1 cellular context compared by ENCODE assay signal in the genomic region with DNA sequence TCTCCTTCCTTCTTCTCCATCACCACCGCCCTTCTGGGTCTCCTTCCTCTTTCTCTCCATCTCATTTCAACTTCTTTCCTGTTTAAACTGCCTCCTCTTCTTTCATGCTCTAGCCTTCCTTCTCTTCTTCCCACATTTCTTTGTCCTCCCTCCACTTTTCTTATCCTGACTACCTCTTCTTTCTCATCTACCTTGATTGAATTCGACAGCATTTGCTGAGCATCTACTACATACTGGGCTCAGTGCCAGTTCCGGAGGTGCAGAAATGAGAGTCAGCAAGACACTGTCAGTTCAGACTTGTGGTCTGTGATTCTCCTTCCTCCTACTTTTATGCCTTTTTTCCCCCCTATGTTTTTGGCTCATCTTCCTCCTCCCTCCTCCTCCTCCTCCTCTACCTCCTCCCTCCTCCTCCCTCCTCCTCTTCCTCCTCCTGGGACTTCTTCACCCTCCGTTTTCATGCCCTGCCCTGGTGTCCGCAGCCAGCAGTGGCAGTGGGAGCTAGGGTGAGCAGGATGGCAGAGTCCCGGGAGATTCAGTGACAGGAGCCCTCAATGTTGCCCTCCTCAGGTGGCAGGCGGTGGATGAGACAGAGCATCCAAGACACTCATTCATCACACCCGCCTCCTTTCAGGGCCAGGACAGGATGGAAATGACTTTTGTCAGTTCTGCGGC.
TF ChIP-seq lines count a peak whose summit lies in the region.

No MANE protein-coding gene starts in this region.

TF ChIP-seq in K562, 482 proteins besides CTCF, POLR2A, EP300 and RAD21:
- peak; percentile 70 for TF ChIP-seq NFIC (IDR thresholded peaks at IDR 0.05)
- TF ChIP-seq, protein P1, sequence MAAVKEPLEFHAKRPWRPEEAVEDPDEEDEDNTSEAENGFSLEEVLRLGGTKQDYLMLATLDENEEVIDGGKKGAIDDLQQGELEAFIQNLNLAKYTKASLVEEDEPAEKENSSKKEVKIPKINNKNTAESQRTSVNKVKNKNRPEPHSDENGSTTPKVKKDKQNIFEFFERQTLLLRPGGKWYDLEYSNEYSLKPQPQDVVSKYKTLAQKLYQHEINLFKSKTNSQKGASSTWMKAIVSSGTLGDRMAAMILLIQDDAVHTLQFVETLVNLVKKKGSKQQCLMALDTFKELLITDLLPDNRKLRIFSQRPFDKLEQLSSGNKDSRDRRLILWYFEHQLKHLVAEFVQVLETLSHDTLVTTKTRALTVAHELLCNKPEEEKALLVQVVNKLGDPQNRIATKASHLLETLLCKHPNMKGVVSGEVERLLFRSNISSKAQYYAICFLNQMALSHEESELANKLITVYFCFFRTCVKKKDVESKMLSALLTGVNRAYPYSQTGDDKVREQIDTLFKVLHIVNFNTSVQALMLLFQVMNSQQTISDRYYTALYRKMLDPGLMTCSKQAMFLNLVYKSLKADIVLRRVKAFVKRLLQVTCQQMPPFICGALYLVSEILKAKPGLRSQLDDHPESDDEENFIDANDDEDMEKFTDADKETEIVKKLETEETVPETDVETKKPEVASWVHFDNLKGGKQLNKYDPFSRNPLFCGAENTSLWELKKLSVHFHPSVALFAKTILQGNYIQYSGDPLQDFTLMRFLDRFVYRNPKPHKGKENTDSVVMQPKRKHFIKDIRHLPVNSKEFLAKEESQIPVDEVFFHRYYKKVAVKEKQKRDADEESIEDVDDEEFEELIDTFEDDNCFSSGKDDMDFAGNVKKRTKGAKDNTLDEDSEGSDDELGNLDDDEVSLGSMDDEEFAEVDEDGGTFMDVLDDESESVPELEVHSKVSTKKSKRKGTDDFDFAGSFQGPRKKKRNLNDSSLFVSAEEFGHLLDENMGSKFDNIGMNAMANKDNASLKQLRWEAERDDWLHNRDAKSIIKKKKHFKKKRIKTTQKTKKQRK (IDR thresholded peaks at IDR 0.05; ENCODE audit: borderline replicate concordance, low read depth, low read length): no peak
- TF ChIP-seq, protein P2, sequence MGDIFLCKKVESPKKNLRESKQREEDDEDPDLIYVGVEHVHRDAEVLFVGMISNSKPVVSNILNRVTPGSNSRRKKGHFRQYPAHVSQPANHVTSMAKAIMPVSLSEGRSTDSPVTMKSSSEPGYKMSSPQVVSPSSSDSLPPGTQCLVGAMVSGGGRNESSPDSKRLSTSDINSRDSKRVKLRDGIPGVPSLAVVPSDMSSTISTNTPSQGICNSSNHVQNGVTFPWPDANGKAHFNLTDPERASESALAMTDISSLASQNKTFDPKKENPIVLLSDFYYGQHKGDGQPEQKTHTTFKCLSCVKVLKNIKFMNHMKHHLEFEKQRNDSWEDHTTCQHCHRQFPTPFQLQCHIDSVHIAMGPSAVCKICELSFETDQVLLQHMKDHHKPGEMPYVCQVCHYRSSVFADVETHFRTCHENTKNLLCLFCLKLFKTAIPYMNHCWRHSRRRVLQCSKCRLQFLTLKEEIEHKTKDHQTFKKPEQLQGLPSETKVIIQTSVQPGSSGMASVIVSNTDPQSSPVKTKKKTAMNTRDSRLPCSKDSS (IDR thresholded peaks at IDR 0.05; ENCODE audit: low read depth, partially characterized antibody): no peak
- no peak for TF ChIP-seq JUN (IDR thresholded peaks at IDR 0.05; ENCODE audit: borderline replicate concordance, low read depth, low read length)
- no peak for TF ChIP-seq JUN (CRISPR knock-in tag; IDR thresholded peaks at IDR 0.05; ENCODE audit: borderline replicate concordance)
- no peak for TF ChIP-seq NFE2 (IDR thresholded peaks at IDR 0.05; ENCODE audit: low read depth)
- peak; percentile 87 for TF ChIP-seq ZNF263 (CRISPR knock-in tag; IDR thresholded peaks at IDR 0.05; ENCODE audit: borderline replicate concordance)
- no peak for TF ChIP-seq HDAC6 (IDR thresholded peaks at IDR 0.05; ENCODE audit: low read depth, low read length)
- no peak for TF ChIP-seq MEF2A (IDR thresholded peaks at IDR 0.05; ENCODE audit: control insufficient read depth, low read depth, low read length)
- no peak for TF ChIP-seq SMARCB1 (IDR thresholded peaks at IDR 0.05; ENCODE audit: insufficient read length, low read depth)
- no peak for TF ChIP-seq KLF6 (CRISPR knock-in tag; IDR thresholded peaks at IDR 0.05; ENCODE audit: borderline replicate concordance)
- no peak for TF ChIP-seq NRF1 (conservative IDR thresholded peaks at IDR 0.05 in 1 of 2, IDR thresholded peaks at IDR 0.05 in 1 of 2)
